Comparison of ENCODE assay signal across 14 cellular contexts in the genomic region with DNA sequence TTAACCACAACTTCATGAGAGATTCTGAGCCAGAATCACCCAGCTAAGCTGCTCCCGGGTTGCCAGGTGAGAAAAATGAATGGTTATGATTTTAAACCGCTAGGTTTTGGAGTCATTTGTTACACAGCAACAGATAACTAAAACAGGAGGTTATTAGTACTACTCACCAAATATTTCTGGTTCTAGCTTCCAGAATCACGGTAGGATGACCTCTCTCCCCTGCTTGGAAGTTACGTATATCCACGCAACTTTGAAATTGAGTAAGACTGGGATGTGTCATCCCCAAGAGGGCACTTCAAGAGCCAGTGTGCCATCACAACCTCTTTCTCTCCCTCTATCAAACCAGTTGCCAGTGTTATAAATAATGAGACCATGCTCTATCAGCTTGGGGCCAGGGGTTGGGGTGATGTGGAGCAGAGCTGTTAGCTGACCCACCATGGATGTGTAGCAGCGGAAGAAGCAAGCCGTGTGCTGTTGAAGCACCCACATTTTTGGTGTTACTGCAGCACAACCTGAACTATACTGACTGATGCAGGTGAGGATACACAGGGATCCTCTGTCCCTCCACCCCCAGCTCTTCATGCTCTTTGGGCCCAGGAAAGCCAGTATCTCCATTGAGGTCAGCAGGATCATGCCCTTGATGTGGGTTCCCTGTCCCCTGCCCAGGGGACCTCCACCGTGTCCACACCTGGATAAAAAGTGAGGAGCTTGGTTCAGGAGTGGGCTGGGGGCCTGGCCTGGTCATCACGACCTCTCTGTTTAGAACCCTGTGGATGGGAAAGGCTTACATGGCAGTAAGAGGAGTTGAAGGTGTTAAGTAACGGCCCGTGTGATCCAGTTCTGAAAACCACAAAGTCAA. TPM values are rescaled to one million over a fixed set of nuclear protein-coding genes. Genes with fewer than 3 reads are reported as not detected.
DNase-seq lines count a peak whose midpoint lies in the region; ATAC-seq and TF ChIP-seq lines count a peak whose summit lies in the region.
"Had no signal": no experiment of that assay in that cellular context is flagged by ENCODE, and none has a peak within 500 bp of the region (broad histone marks: within the 10 kb centered on the region; RNA-seq: fewer than 3 reads in every experiment).

No MANE protein-coding gene starts in this region.

- no peak for TF ChIP-seq EP300 in sigmoid colon (IDR thresholded peaks at IDR 0.05)

- no peak for ATAC-seq in GM18858 (IDR thresholded peaks at IDR 0.05; ENCODE audit: unreplicated experiment)
- no peak for ATAC-seq in GM21360 (IDR thresholded peaks at IDR 0.05; ENCODE audit: unreplicated experiment)

- DNase-seq in islet precursor cell: peak; percentile 17
- DNase-seq in sigmoid colon: peak; percentile 24
- DNase-seq in activated T-cell treated with anti-CD3 and anti-CD28 coated beads for 4 hours: no peak
- DNase-seq: DMS79, NCI-H1417 treated with DMSO at 0.1 percent for 48 hours, NCI-H187 treated with DMSO at 0.1 percent for 48 hours, NCI-H226, NCI-H524, RPMI8226 had no signal

- H3K9ac ChIP-seq in BLaER1 treated with 17β-estradiol and CSF1 and Interleukin-3, amounts not matched to agents 10 nM and 100 nM: peak overlapping the region in 4 of 11 experiments; percentile 0 to 40 (median 18); a peak in 2 of 22 replicates

- peak overlapping the region in 2 of 10 experiments; percentile 2 to 8; a peak in 1 of 20 replicates for H3K4me3 ChIP-seq in BLaER1 treated with 17β-estradiol and CSF1 and Interleukin-3, amounts not matched to agents 10 nM and 100 nM
- no peak overlapping the region for H3K4me3 ChIP-seq in sigmoid colon

- 89 to 92% methylated on average over 11 of the region's 11 CpGs for WGBS in sigmoid colon, 2 donors

- peak overlapping the region; percentile 31 to 90 (median 78) for H3K4me2 ChIP-seq in BLaER1 treated with 17β-estradiol and CSF1 and Interleukin-3, amounts not matched to agents 10 nM and 100 nM

- H4K20me1 ChIP-seq in BLaER1 treated with 17β-estradiol and CSF1 and Interleukin-3, amounts not matched to agents 10 nM and 100 nM: no peaks in the 10 kb centered on the region

- H3K27me3 ChIP-seq in BLaER1 treated with 17β-estradiol and CSF1 and Interleukin-3, amounts not matched to agents 10 nM and 100 nM: no peaks in the 10 kb centered on the region
- H3K27me3 ChIP-seq in sigmoid colon: no peaks in the 10 kb centered on the region

- H3K27ac ChIP-seq in BLaER1 treated with 17β-estradiol and CSF1 and Interleukin-3, amounts not matched to agents 10 nM and 100 nM: peak overlapping the region in 5 of 11 experiments; percentile 14 to 51 (median 30); a peak in 5 of 22 replicates
- H3K27ac ChIP-seq in angular gyrus (ENCODE audit: low read depth, low read length) (peak overlapping the region; percentile 88), sigmoid colon (peak overlapping the region in 1 of 4 donors; percentile 14)
- H3K27ac ChIP-seq: C4-2B had no signal

- peaks cover 0 to 11% (median 9%) of the 10 kb centered on the region in 11 experiments; a peak in 13 of 22 replicates for H3K9me3 ChIP-seq in BLaER1 treated with 17β-estradiol and CSF1 and Interleukin-3, amounts not matched to agents 10 nM and 100 nM (replicated peaks in 1 of 11)
- H3K9me3 ChIP-seq in sigmoid colon: peaks cover 0 to 6% (median 2%) of the 10 kb centered on the region in 4 donors

- no peaks in the 10 kb centered on the region for H3K36me3 ChIP-seq in BLaER1 treated with 17β-estradiol and CSF1 and Interleukin-3, amounts not matched to agents 10 nM and 100 nM
- H3K36me3 ChIP-seq in sigmoid colon: no peaks in the 10 kb centered on the region

- peaks cover 35 to 59% (median 55%) of the 10 kb centered on the region in 10 experiments for H3K4me1 ChIP-seq in BLaER1 treated with 17β-estradiol and CSF1 and Interleukin-3, amounts not matched to agents 10 nM and 100 nM
- peaks cover 0 to 22% (median 16%) of the 10 kb centered on the region in 4 donors for H3K4me1 ChIP-seq in sigmoid colon

- intact Hi-C loops in sigmoid colon (cut with DNase I): no loop called here

- TF ChIP-seq POLR2A in sigmoid colon (IDR thresholded peaks at IDR 0.05): no peak

- no peak for TF ChIP-seq CTCF in sigmoid colon (IDR thresholded peaks at IDR 0.05)

RNA-seq across cellular contexts. Expression of a gene that starts 19.4 kb away (rescaled TPM):
- 10 to 100 TPM; 36.4 to 71.2 (median 46.9) TPM for total RNA-seq in sigmoid colon
- 10 to 100 TPM in 1 of 3 donors, 1 to 10 TPM in 2; 8.6 to 13.2 (median 9.0) TPM for polyA plus RNA-seq in sigmoid colon

RNA-seq across cellular contexts. Expression of a gene that starts 59.0 kb away (rescaled TPM):
- 10 to 100 TPM in 2 of 4 donors, 1 to 10 TPM in 2; 7.1 to 27.4 (median 9.2) TPM for total RNA-seq in sigmoid colon
- 10 to 100 TPM in 2 of 3 donors, 1 to 10 TPM in 1; 9.6 to 22.6 (median 10.2) TPM for polyA plus RNA-seq in sigmoid colon
